In the genomic region with DNA sequence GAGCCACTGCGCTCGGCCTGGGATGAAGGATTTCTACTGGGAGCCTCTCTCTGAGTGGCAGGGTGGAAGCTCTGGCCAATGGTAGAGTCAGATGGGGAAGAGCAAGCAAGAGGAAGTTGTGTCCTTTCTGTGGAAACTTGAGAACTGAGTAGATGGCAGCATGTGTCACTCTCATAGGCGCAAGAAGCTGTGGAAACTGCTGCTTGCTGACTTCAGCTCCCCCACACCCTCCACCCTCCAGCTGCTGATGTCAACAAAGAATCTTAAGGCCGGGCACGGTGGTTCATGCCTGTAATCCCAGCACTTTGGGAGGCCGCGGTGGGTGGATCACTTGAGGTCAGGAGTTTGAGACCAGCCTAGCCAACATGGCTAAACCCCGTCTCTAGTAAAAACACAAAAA, we compare ENCODE assay signal across 8 cellular contexts. TPM values are rescaled to one million over a fixed set of nuclear protein-coding genes. Genes with fewer than 3 reads are reported as not detected.
DNase-seq lines count a peak whose midpoint lies in the region; ATAC-seq and TF ChIP-seq lines count a peak whose summit lies in the region.

No MANE protein-coding gene starts in this region.

- no peak overlapping the region for H3K4me2 ChIP-seq in fibroblast of lung (ENCODE audit: extremely low read depth, insufficient read depth, low read length)

- peak overlapping the region; percentile 26 for H2AFZ ChIP-seq in fibroblast of lung (ENCODE audit: low read length)

- H3K4me1 Mint-ChIP-seq in HFFc6 (ENCODE audit: low read depth): peaks cover 29% of the 10 kb centered on the region
- H3K4me1 Mint-ChIP-seq in naive thymus-derived CD8-positive, alpha-beta T cell: peaks cover 11 to 70% (median 23%) of the 10 kb centered on the region in 4 donors

- no peaks in the 10 kb centered on the region for H3K9me3 ChIP-seq in fibroblast of lung (ENCODE audit: control insufficient read depth, insufficient read depth, low read depth, low read length)

- no peak overlapping the region for H3K27ac Mint-ChIP-seq in HFFc6
- peak overlapping the region in 3 of 10 donors; percentile 31 to 59 (median 48) for H3K27ac Mint-ChIP-seq in naive thymus-derived CD8-positive, alpha-beta T cell

- no peaks in the 10 kb centered on the region for H3K36me3 Mint-ChIP-seq in HFFc6 (ENCODE audit: low read depth)
- H3K36me3 Mint-ChIP-seq in naive thymus-derived CD8-positive, alpha-beta T cell: no peaks in the 10 kb centered on the region

- ATAC-seq in GM18511 (IDR thresholded peaks at IDR 0.05; ENCODE audit: unreplicated experiment): no peak
- no peak for ATAC-seq in naive thymus-derived CD8-positive, alpha-beta T cell

- POLR2A ChIA-PET in naive thymus-derived CD8-positive, alpha-beta T cell (lab: Charles Lee): interaction anchor here (0.6 kb wide), 1 partner anchor 275 kb away, joined by 5 read pairs; no protein-coding TSS in a partner anchor

- H3K4me1 ChIP-seq in fibroblast of lung (ENCODE audit: control insufficient read depth, extremely low read depth, insufficient read depth, low read length): peaks cover 2% of the 10 kb centered on the region

- no peak overlapping the region for H3K4me3 ChIP-seq in fibroblast of lung (replicated peaks in 1 of 4; ENCODE audit: control extremely low read depth in 1 of 4, insufficient read depth in 1 of 4, low read depth in 3 of 4, low read length in 4 of 4)

- H3K27me3 Mint-ChIP-seq in HFFc6 (ENCODE audit: insufficient read depth): peaks cover 12% of the 10 kb centered on the region
- no peaks in the 10 kb centered on the region for H3K27me3 Mint-ChIP-seq in naive thymus-derived CD8-positive, alpha-beta T cell

- no peak overlapping the region for H3K27ac ChIP-seq in fibroblast of lung (ENCODE audit: insufficient read depth, low read length)

- no peaks in the 10 kb centered on the region for H3K79me2 ChIP-seq in fibroblast of lung (ENCODE audit: control insufficient read depth, insufficient read depth, low read length)

- H4K20me1 ChIP-seq in fibroblast of lung (ENCODE audit: control insufficient read depth, extremely low read depth, insufficient read depth, low read length): no peaks in the 10 kb centered on the region

- no peaks in the 10 kb centered on the region for H3K27me3 ChIP-seq in fibroblast of lung (ENCODE audit: control insufficient read depth, insufficient read depth, low read length)

- H3K9ac ChIP-seq in fibroblast of lung (ENCODE audit: insufficient read depth, low read length): no peak overlapping the region

- H3K4me3 Mint-ChIP-seq in HFFc6: no peak overlapping the region
- peak overlapping the region in 1 of 10 donors; percentile 15 for H3K4me3 Mint-ChIP-seq in naive thymus-derived CD8-positive, alpha-beta T cell

- no peaks in the 10 kb centered on the region for H3K36me3 ChIP-seq in fibroblast of lung (ENCODE audit: control insufficient read depth, insufficient read depth, low read length)

- H3K9me3 Mint-ChIP-seq in HFFc6: no peaks in the 10 kb centered on the region
- no peaks in the 10 kb centered on the region for H3K9me3 Mint-ChIP-seq in naive thymus-derived CD8-positive, alpha-beta T cell

- DNase-seq in GDM1 (lab: John Stamatoyannopoulos, UW): peak; percentile 49
- DNase-seq in SKM-1 (lab: John Stamatoyannopoulos, UW; ENCODE audit: unreplicated experiment): peak; percentile 95
- DNase-seq in fibroblast of lung (ENCODE audit: low read depth in 2 of 2): peak in 1 of 2 donors; percentile 72
- peak; percentile 18 for DNase-seq in renal cortical epithelial cell (ENCODE audit: low read depth)
- no peak for DNase-seq in HFFc6
- DNase-seq in SW 1271 (lab: John Stamatoyannopoulos, UW): no peak
- no peak for DNase-seq in naive thymus-derived CD8-positive, alpha-beta T cell

- TF ChIP-seq CTCF in fibroblast of lung (conservative IDR thresholded peaks at IDR 0.05 in 1 of 2, IDR thresholded peaks at IDR 0.05 in 1 of 2; ENCODE audit: low read depth in 1 of 2, low read length in 2 of 2) (no peak), HFFc6 (IDR thresholded peaks at IDR 0.05) (no peak)

RNA-seq across cellular contexts. Expression of a gene that starts 39.8 kb away (rescaled TPM):
- total RNA-seq in fibroblast of lung (147 and 363 TPM in 2 replicates), renal cortical epithelial cell (18.0 and 53.7 TPM in 2 replicates)
- polyA plus RNA-seq in fibroblast of lung: 71.9 and 83.9 TPM in 2 replicates
- polyA plus RNA-seq in fibroblast of lung (2012): 59.1 and 76.2 TPM in 2 replicates
- 9.6 and 21.5 TPM in 2 replicates for polyA minus RNA-seq in fibroblast of lung (ENCODE audit: low replicate concordance)
- 100 to 1,000 TPM; 128 to 471 (median 424) TPM for total RNA-seq in HFFc6 (2021; fragmentation: NEBNext Ultra II Directional; extraction: Animal tissue kit (Norgen Biotek cat#: 25700))
- 10 to 100 TPM; 70.7 to 74.4 TPM for total RNA-seq in naive thymus-derived CD8-positive, alpha-beta T cell
- 100 to 1,000 TPM in 2 of 3 donors, 10 to 100 TPM in 1; 80.3 to 301 (median 110) TPM for polyA plus RNA-seq in naive thymus-derived CD8-positive, alpha-beta T cell

RNA-seq across cellular contexts. Expression of a gene that starts 59.5 kb away (rescaled TPM):
- 25.9 and 29.7 TPM in 2 replicates for total RNA-seq in fibroblast of lung
- polyA plus RNA-seq in fibroblast of lung: 60.2 and 62.0 TPM in 2 replicates
- polyA plus RNA-seq in fibroblast of lung (2012): 32.9 and 36.1 TPM in 2 replicates
- 1.8 and 2.8 TPM in 2 replicates for polyA minus RNA-seq in fibroblast of lung (ENCODE audit: low replicate concordance)
- total RNA-seq in renal cortical epithelial cell: 54.9 and 73.8 TPM in 2 replicates
- 10 to 100 TPM; 43.6 to 56.2 (median 51.9) TPM for total RNA-seq in HFFc6 (2021; fragmentation: NEBNext Ultra II Directional; extraction: Animal tissue kit (Norgen Biotek cat#: 25700))
- total RNA-seq in naive thymus-derived CD8-positive, alpha-beta T cell: 10 to 100 TPM; 12.6 to 15.6 TPM
- 1 to 10 TPM; 2.2 to 4.4 (median 2.4) TPM for polyA plus RNA-seq in naive thymus-derived CD8-positive, alpha-beta T cell

Comparison
In these comparisons a context has a peak if more than half of its experiments do, and no peak if none do; other contexts are left out.
1. DNase-seq: peak in GDM1 (single experiment), SKM-1 (single experiment) and renal cortical epithelial cell (single experiment); none in HFFc6 (single experiment), SW 1271 (0 of 2) and naive thymus-derived CD8-positive, alpha-beta T cell (0 of 10).